Comparison of ENCODE assay signal across 37 cellular contexts in the genomic region with DNA sequence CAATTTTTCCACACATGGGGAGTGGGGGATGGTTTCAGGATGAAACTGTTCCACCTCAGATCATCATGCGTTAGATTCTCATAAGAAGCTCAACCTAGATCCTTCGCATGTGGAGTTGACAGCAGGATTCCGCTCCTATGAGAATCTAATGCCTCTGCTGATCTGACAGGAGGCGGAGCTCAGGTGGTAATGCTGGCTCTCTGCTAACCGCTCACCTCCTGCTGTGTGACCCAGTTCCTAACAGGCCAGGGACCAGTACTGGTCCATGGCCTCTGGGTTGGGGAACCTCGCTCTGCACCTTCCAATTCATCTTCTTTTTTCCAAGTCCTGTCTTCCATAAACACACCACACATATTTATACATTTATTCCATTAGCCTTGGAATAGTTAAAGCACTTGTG.
"Had no signal": no experiment of that assay in that cellular context is flagged by ENCODE, and none has a peak within 500 bp of the region (broad histone marks: within the 10 kb centered on the region; RNA-seq: fewer than 3 reads in every experiment).

No MANE protein-coding gene starts in this region.

- H3K4me3 Mint-ChIP-seq: activated CD4-positive, alpha-beta memory T cell treated with anti-CD3 and anti-CD28 coated beads for 36 hours; activated CD4-positive, alpha-beta T cell treated with anti-CD3 and anti-CD28 coated beads for 36 hours; activated CD4-positive, alpha-beta T cell treated with anti-CD3 and anti-CD28 coated beads, Interleukin-2, amount 10 ng/mL, durations not matched to agents 24 days and 14 days; activated CD8-positive, alpha-beta T cell treated with anti-CD3 and anti-CD28 coated beads for 36 hours; activated naive CD4-positive, alpha-beta T cell treated with anti-CD3 and anti-CD28 coated beads for 36 hours; activated naive CD8-positive, alpha-beta T cell treated with anti-CD3 and anti-CD28 coated beads for 36 hours; activated T-cell treated with anti-CD3 and anti-CD28 coated beads, Interleukin-2, amount 50 U/mL, for 4 hours; activated T-cell treated with anti-CD3 and anti-CD28 coated beads, Interleukin-2, amount 50 U/mL, for 72 hours; activated T-helper 1 cell treated with anti-CD3 and anti-CD28 coated beads, Interleukin-12 subunit alpha, Interleukin-12 subunit beta, Interleukin-2, Interleukin-4 antibody, amounts not matched to agents 30 ng/mL and 10 ng/mL and 1 ng/mL, durations not matched to agents 14 hours and 24 hours and 36 hours; activated T-helper 17 cell treated with anti-CD3 and anti-CD28 coated beads, Interleukin-2, amount 50 U/mL, for 72 hours; T-helper 1 cell treated with Interleukin-12 subunit alpha and Interleukin-12 subunit beta and Interleukin-4 antibody, amounts not matched to agents 30 μg/mL and 1 μg/mL, for 36 hours; T-helper 2 cell treated with Interferon-gamma antibody and Interleukin-4, amounts not matched to agents 5 μg/mL and 100 μg/mL, for 36 hours had no signal

- H3K36me3 ChIP-seq: adrenal gland, brain microvascular endothelial cell, breast epithelium, colonic mucosa had no signal

- H3K27ac Mint-ChIP-seq: activated CD4-positive, alpha-beta memory T cell treated with anti-CD3 and anti-CD28 coated beads for 36 hours; activated CD4-positive, alpha-beta T cell treated with anti-CD3 and anti-CD28 coated beads for 36 hours; activated CD4-positive, alpha-beta T cell treated with anti-CD3 and anti-CD28 coated beads, Interleukin-2, amount 10 ng/mL, durations not matched to agents 24 days and 14 days; activated CD8-positive, alpha-beta T cell treated with anti-CD3 and anti-CD28 coated beads for 36 hours; activated naive CD4-positive, alpha-beta T cell treated with anti-CD3 and anti-CD28 coated beads for 36 hours; activated naive CD4-positive, alpha-beta T cell treated with anti-CD3 and anti-CD28 coated beads, Interleukin-2, amount 50 U/mL, for 72 hours; activated naive CD8-positive, alpha-beta T cell treated with anti-CD3 and anti-CD28 coated beads for 36 hours; activated T-cell treated with anti-CD3 and anti-CD28 coated beads, Interleukin-2, amount 50 U/mL, for 72 hours; activated T-helper 1 cell treated with anti-CD3 and anti-CD28 coated beads, Interleukin-12 subunit alpha, Interleukin-12 subunit beta, Interleukin-2, Interleukin-4 antibody, amounts not matched to agents 30 ng/mL and 10 ng/mL and 1 ng/mL, durations not matched to agents 14 hours and 24 hours and 36 hours; activated T-helper 17 cell treated with anti-CD3 and anti-CD28 coated beads, Interleukin-2, amount 50 U/mL, for 72 hours; T-helper 1 cell treated with Interleukin-12 subunit alpha and Interleukin-12 subunit beta and Interleukin-4 antibody, amounts not matched to agents 30 μg/mL and 1 μg/mL, for 36 hours; T-helper 2 cell treated with Interferon-gamma antibody and Interleukin-4, amounts not matched to agents 5 μg/mL and 100 μg/mL, for 36 hours had no signal

- H3K9me3 ChIP-seq: adrenal gland, colonic mucosa had no signal

- H3K27ac ChIP-seq: adrenal gland, body of pancreas, brain microvascular endothelial cell, breast epithelium, colonic mucosa, VCaP had no signal

- DNase-seq: activated CD4-positive, alpha-beta memory T cell treated with anti-CD3 and anti-CD28 coated beads for 36 hours; activated CD4-positive, alpha-beta T cell treated with anti-CD3 and anti-CD28 coated beads for 1 hour; activated CD4-positive, alpha-beta T cell treated with anti-CD3 and anti-CD28 coated beads for 36 hours; activated CD4-positive, alpha-beta T cell treated with anti-CD3 and anti-CD28 coated beads, Interleukin-2, amount 10 ng/mL, durations not matched to agents 24 days and 14 days; activated CD4-positive, alpha-beta T cell treated with anti-CD3 and anti-CD28 coated beads, Interleukin-2, amount 50 U/mL, for 1 hour; activated CD4-positive, alpha-beta T cell treated with anti-CD3 and anti-CD28 coated beads, Interleukin-2, amount 50 U/mL, for 4 hours; activated CD4-positive, CD25-positive, alpha-beta regulatory T cell; activated CD8-positive, alpha-beta memory T cell treated with anti-CD3 and anti-CD28 coated beads, Interleukin-2, amount 50 U/mL, for 4 hours; activated CD8-positive, alpha-beta T cell treated with anti-CD3 and anti-CD28 coated beads for 36 hours; activated effector memory CD4-positive, alpha-beta T cell treated with anti-CD3 and anti-CD28 coated beads, Interleukin-2, amount 50 U/mL, for 16 hours; activated gamma-delta T cell treated with Interleukin-2 at 50 U/mL for 16 hours; activated naive CD4-positive, alpha-beta T cell; activated naive CD4-positive, alpha-beta T cell treated with anti-CD3 and anti-CD28 coated beads for 36 hours; activated naive CD4-positive, alpha-beta T cell treated with anti-CD3 and anti-CD28 coated beads, Interleukin-2, amount 50 U/mL, for 16 hours; activated naive CD8-positive, alpha-beta T cell treated with anti-CD3 and anti-CD28 coated beads for 36 hours; activated T-cell treated with anti-CD3 and anti-CD28 coated beads for 4 hours; activated T-cell treated with anti-CD3 and anti-CD28 coated beads, Interleukin-2, amount 50 U/mL, for 1 hour; activated T-cell treated with anti-CD3 and anti-CD28 coated beads, Interleukin-2, amount 50 U/mL, for 4 hours; activated T-cell treated with anti-CD3 and anti-CD28 coated beads, Interleukin-2, amount 50 U/mL, for 72 hours; adrenal gland; amniotic stem cell; aorta; body of pancreas; brain microvascular endothelial cell; central memory CD4-positive, alpha-beta T cell; cerebellar nuclear complex; colonic mucosa; T-helper 2 cell; T-helper 9 cell had no signal

- H3K4me3 ChIP-seq: adrenal gland, body of pancreas, breast epithelium, colonic mucosa had no signal

- H3K9me3 Mint-ChIP-seq: activated CD4-positive, alpha-beta T cell treated with anti-CD3 and anti-CD28 coated beads, Interleukin-2, amount 10 ng/mL, durations not matched to agents 24 days and 14 days; activated CD8-positive, alpha-beta T cell treated with anti-CD3 and anti-CD28 coated beads for 36 hours; activated naive CD4-positive, alpha-beta T cell treated with anti-CD3 and anti-CD28 coated beads for 36 hours; activated naive CD4-positive, alpha-beta T cell treated with anti-CD3 and anti-CD28 coated beads, Interleukin-2, amount 50 U/mL, for 72 hours; activated naive CD8-positive, alpha-beta T cell treated with anti-CD3 and anti-CD28 coated beads for 36 hours; activated T-cell treated with anti-CD3 and anti-CD28 coated beads, Interleukin-2, amount 50 U/mL, for 4 hours; activated T-helper 1 cell treated with anti-CD3 and anti-CD28 coated beads, Interleukin-12 subunit alpha, Interleukin-12 subunit beta, Interleukin-2, Interleukin-4 antibody, amounts not matched to agents 30 ng/mL and 10 ng/mL and 1 ng/mL, durations not matched to agents 14 hours and 24 hours and 36 hours; activated T-helper 17 cell treated with anti-CD3 and anti-CD28 coated beads, Interleukin-2, amount 50 U/mL, for 72 hours; T-helper 1 cell treated with Interleukin-12 subunit alpha and Interleukin-12 subunit beta and Interleukin-4 antibody, amounts not matched to agents 30 μg/mL and 1 μg/mL, for 36 hours; T-helper 2 cell treated with Interferon-gamma antibody and Interleukin-4, amounts not matched to agents 5 μg/mL and 100 μg/mL, for 36 hours had no signal

- H3K4me1 ChIP-seq: adrenal gland, body of pancreas, breast epithelium, colonic mucosa had no signal

- H3K4me1 Mint-ChIP-seq: activated naive CD8-positive, alpha-beta T cell treated with anti-CD3 and anti-CD28 coated beads for 36 hours had no signal

- H3K27me3 ChIP-seq: adrenal gland, body of pancreas, brain microvascular endothelial cell, breast epithelium, colonic mucosa had no signal

- ATAC-seq: activated CD4-positive, alpha-beta T cell treated with anti-CD3 and anti-CD28 coated beads for 36 hours; activated CD4-positive, CD25-positive, alpha-beta regulatory T cell treated with anti-CD3 and anti-CD28 coated beads, Interleukin-2, amount 50 U/mL, for 24 hours; activated CD8-positive, alpha-beta T cell treated with anti-CD3 and anti-CD28 coated beads for 36 hours; activated naive CD4-positive, alpha-beta T cell treated with anti-CD3 and anti-CD28 coated beads, Interleukin-2, amount 50 U/mL, for 72 hours; activated T-cell treated with anti-CD3 and anti-CD28 coated beads, Interleukin-2, amount 50 U/mL, for 4 hours; activated T-cell treated with anti-CD3 and anti-CD28 coated beads, Interleukin-2, amount 50 U/mL, for 72 hours; activated T-helper 17 cell treated with anti-CD3 and anti-CD28 coated beads, Interleukin-2, amount 50 U/mL, for 72 hours; body of pancreas had no signal

- H3K27me3 Mint-ChIP-seq: activated CD4-positive, alpha-beta memory T cell treated with anti-CD3 and anti-CD28 coated beads for 36 hours; activated CD4-positive, alpha-beta T cell treated with anti-CD3 and anti-CD28 coated beads for 36 hours; activated CD4-positive, alpha-beta T cell treated with anti-CD3 and anti-CD28 coated beads, Interleukin-2, amount 10 ng/mL, durations not matched to agents 24 days and 14 days; activated CD8-positive, alpha-beta T cell treated with anti-CD3 and anti-CD28 coated beads for 36 hours; activated naive CD8-positive, alpha-beta T cell treated with anti-CD3 and anti-CD28 coated beads for 36 hours; activated T-helper 17 cell treated with anti-CD3 and anti-CD28 coated beads, Interleukin-2, amount 50 U/mL, for 72 hours had no signal
